Comparison of ENCODE assay signal across 18 cellular contexts in the genomic region with DNA sequence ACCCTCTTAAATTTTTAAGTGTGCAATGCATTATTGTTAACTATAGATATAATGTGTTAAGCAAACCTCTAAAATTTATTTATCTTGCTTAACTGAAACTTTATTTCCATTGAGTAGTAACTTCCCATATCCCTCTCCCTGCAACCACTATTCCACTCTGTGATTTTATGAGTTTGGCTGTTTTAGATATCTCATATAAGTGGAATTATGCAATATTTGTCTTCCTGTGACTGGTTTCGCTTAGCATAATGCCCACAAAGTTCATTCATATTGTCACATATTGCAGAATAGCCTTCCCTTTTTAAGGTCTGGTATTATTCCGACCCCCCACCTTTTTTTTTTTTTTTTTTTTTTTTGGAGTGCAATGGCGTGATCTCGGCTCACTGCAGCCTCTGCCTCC.
"Had no signal": no experiment of that assay in that cellular context is flagged by ENCODE, and none has a peak within 500 bp of the region (broad histone marks: within the 10 kb centered on the region; RNA-seq: fewer than 3 reads in every experiment).

No MANE protein-coding gene starts in this region.

- H3K4me1 ChIP-seq: ascending aorta, breast epithelium, foreskin keratinocyte, neural progenitor cell, parathyroid adenoma, tibial artery, uterus had no signal

- H3K4me3 ChIP-seq: ascending aorta, breast epithelium, neural progenitor cell, tibial artery, uterus had no signal

- DNase-seq: activated CD4-positive, alpha-beta T cell treated with anti-CD3 and anti-CD28 coated beads, Interleukin-2, amount 50 U/mL, for 1 hour; activated naive CD4-positive, alpha-beta T cell treated with anti-CD3 and anti-CD28 coated beads for 36 hours; activated naive CD8-positive, alpha-beta T cell treated with anti-CD3 and anti-CD28 coated beads, Interleukin-2, amount 50 U/mL, for 24 hours; activated T-cell treated with anti-CD3 and anti-CD28 coated beads for 4 hours; effector memory CD8-positive, alpha-beta T cell; foreskin keratinocyte; glutamatergic neuron; kidney glomerular epithelial cell; midbrain; uterus had no signal

- H3K27ac ChIP-seq: ascending aorta, breast epithelium, foreskin keratinocyte, neural progenitor cell, parathyroid adenoma, tibial artery, uterus had no signal

- H3K27me3 Mint-ChIP-seq: dendritic cell treated with granulocyte-macrophage colony-stimulating factor and Interleukin-4, amounts not matched to agents 40 ng/mL and 50 ng/mL, for 4 days; stimulated activated memory B cell treated with anti-CD40 and anti-IgM and Interleukin-4, amounts not matched to agents 10 μg/mL and 1 μg/mL and 100 μg/mL, for 72 hours had no signal

- H3K4me1 Mint-ChIP-seq: activated naive CD8-positive, alpha-beta T cell treated with anti-CD3 and anti-CD28 coated beads, Interleukin-2, amount 50 U/mL, for 24 hours; activated T-helper 17 cell treated with anti-CD3 and anti-CD28 coated beads, Interleukin-2, amount 50 U/mL, for 72 hours; stimulated activated memory B cell treated with anti-CD40 and anti-IgM and Interleukin-4, amounts not matched to agents 10 μg/mL and 1 μg/mL and 100 μg/mL, for 72 hours had no signal

- H3K9me3 ChIP-seq: ascending aorta, breast epithelium, tibial artery, uterus had no signal

- H3K27ac Mint-ChIP-seq: activated naive CD4-positive, alpha-beta T cell treated with anti-CD3 and anti-CD28 coated beads for 36 hours; activated naive CD8-positive, alpha-beta T cell treated with anti-CD3 and anti-CD28 coated beads, Interleukin-2, amount 50 U/mL, for 24 hours; activated T-helper 17 cell treated with anti-CD3 and anti-CD28 coated beads, Interleukin-2, amount 50 U/mL, for 72 hours; dendritic cell treated with granulocyte-macrophage colony-stimulating factor and Interleukin-4, amounts not matched to agents 40 ng/mL and 50 ng/mL, for 4 days; effector memory CD8-positive, alpha-beta T cell; neural progenitor cell; stimulated activated memory B cell treated with anti-CD40 and anti-IgM and Interleukin-4, amounts not matched to agents 10 μg/mL and 1 μg/mL and 100 μg/mL, for 72 hours had no signal

- ATAC-seq: activated naive CD8-positive, alpha-beta T cell treated with anti-CD3 and anti-CD28 coated beads, Interleukin-2, amount 50 U/mL, for 24 hours; activated T-helper 17 cell treated with anti-CD3 and anti-CD28 coated beads, Interleukin-2, amount 50 U/mL, for 72 hours; effector memory CD8-positive, alpha-beta T cell; foreskin keratinocyte; stimulated activated memory B cell treated with anti-CD40 and anti-IgM and Interleukin-4, amounts not matched to agents 10 μg/mL and 1 μg/mL and 100 μg/mL, for 72 hours had no signal

- H3K4me3 Mint-ChIP-seq: activated naive CD4-positive, alpha-beta T cell treated with anti-CD3 and anti-CD28 coated beads for 36 hours; activated naive CD8-positive, alpha-beta T cell treated with anti-CD3 and anti-CD28 coated beads, Interleukin-2, amount 50 U/mL, for 24 hours; activated T-helper 17 cell treated with anti-CD3 and anti-CD28 coated beads, Interleukin-2, amount 50 U/mL, for 72 hours; dendritic cell treated with granulocyte-macrophage colony-stimulating factor and Interleukin-4, amounts not matched to agents 40 ng/mL and 50 ng/mL, for 4 days; effector memory CD8-positive, alpha-beta T cell; neural progenitor cell; stimulated activated memory B cell treated with anti-CD40 and anti-IgM and Interleukin-4, amounts not matched to agents 10 μg/mL and 1 μg/mL and 100 μg/mL, for 72 hours had no signal

- H3K36me3 ChIP-seq: ascending aorta, breast epithelium, neural progenitor cell, tibial artery, uterus had no signal

- H3K9me3 Mint-ChIP-seq: activated naive CD4-positive, alpha-beta T cell treated with anti-CD3 and anti-CD28 coated beads for 36 hours; activated naive CD8-positive, alpha-beta T cell treated with anti-CD3 and anti-CD28 coated beads, Interleukin-2, amount 50 U/mL, for 24 hours; activated T-helper 17 cell treated with anti-CD3 and anti-CD28 coated beads, Interleukin-2, amount 50 U/mL, for 72 hours; dendritic cell treated with granulocyte-macrophage colony-stimulating factor and Interleukin-4, amounts not matched to agents 40 ng/mL and 50 ng/mL, for 4 days; effector memory CD8-positive, alpha-beta T cell; stimulated activated memory B cell treated with anti-CD40 and anti-IgM and Interleukin-4, amounts not matched to agents 10 μg/mL and 1 μg/mL and 100 μg/mL, for 72 hours had no signal

- H3K27me3 ChIP-seq: ascending aorta, breast epithelium, foreskin keratinocyte, neural progenitor cell, uterus had no signal
